Comparison of ENCODE assay signal across 2 cellular contexts in genomic region chr11:77705195-77705876, GRCh38.
TF ChIP-seq lines count a peak whose summit lies in the region.

No MANE protein-coding gene starts in this region.

TF ChIP-seq in IMR-90, 13 proteins besides CTCF, POLR2A, EP300 and RAD21 (continued from another document):
- TF ChIP-seq FOS (IDR thresholded peaks at IDR 0.05; ENCODE audit: low read depth, low read length): peak; percentile 7; the same call in 1 of the 2 replicates
- TF ChIP-seq BHLHE40 (IDR thresholded peaks at IDR 0.05; ENCODE audit: low read depth, low read length): peak; percentile 10; the same call in 1 of the 2 replicates
- no peak for TF ChIP-seq CHD1 (IDR thresholded peaks at IDR 0.05; ENCODE audit: low read depth, low read length)
- no peak for TF ChIP-seq SMC3 (IDR thresholded peaks at IDR 0.05; ENCODE audit: low read depth, low read length)
- TF ChIP-seq CEBPB (IDR thresholded peaks at IDR 0.05; ENCODE audit: low read depth, low read length): no peak
TF ChIP-seq in IMR-90: peak in this region for 3.

TF ChIP-seq in HepG2, 621 proteins besides CTCF, POLR2A, EP300 and RAD21 (continued from another document):
- TF ChIP-seq MIER3 (CRISPR knock-in tag; IDR thresholded peaks at IDR 0.05; ENCODE audit: borderline replicate concordance) (no peak), POGZ (CRISPR knock-in tag; IDR thresholded peaks at IDR 0.05) (peak; percentile 80), MAZ (IDR thresholded peaks at IDR 0.05; ENCODE audit: borderline replicate concordance, low read depth, low read length) (no peak), MAZ (CRISPR knock-in tag; IDR thresholded peaks at IDR 0.05; ENCODE audit: low read depth) (no peak), TFE3 (CRISPR knock-in tag; IDR thresholded peaks at IDR 0.05) (peak; percentile 22; the same call in 1 of the 2 replicates), SMAD9 (CRISPR knock-in tag; IDR thresholded peaks at IDR 0.05) (no peak), CREB1 (IDR thresholded peaks at IDR 0.05) (peak; percentile 44; the same call in 1 of the 2 replicates), CREB1 (CRISPR knock-in tag; IDR thresholded peaks at IDR 0.05) (peak; percentile 30; the same call in 1 of the 2 replicates), RXRB (CRISPR knock-in tag; IDR thresholded peaks at IDR 0.05; ENCODE audit: borderline replicate concordance) (peak; percentile 30; the same call in 1 of the 2 replicates), RARA (CRISPR knock-in tag; IDR thresholded peaks at IDR 0.05) (peak; percentile 34), ETV5 (CRISPR knock-in tag; IDR thresholded peaks at IDR 0.05; ENCODE audit: borderline replicate concordance) (peak; percentile 56; the same call in 1 of the 2 replicates), RAD51 (IDR thresholded peaks at IDR 0.05; ENCODE audit: borderline replicate concordance) (peak; percentile 62; the same call in 1 of the 2 replicates), FOSL2 (CRISPR knock-in tag; IDR thresholded peaks at IDR 0.05) (peak; percentile 88), ZNF644 (CRISPR knock-in tag; IDR thresholded peaks at IDR 0.05; ENCODE audit: low read depth) (peak; percentile 48; the same call in 1 of the 2 replicates), TFAP4 (IDR thresholded peaks at IDR 0.05; ENCODE audit: borderline replicate concordance, low read depth) (peak; percentile 64; the same call in 1 of the 2 replicates), TEAD3 (CRISPR knock-in tag; optimal IDR thresholded peaks at IDR 0.05; ENCODE audit: borderline replicate concordance) (peak; percentile 14), LCORL (IDR thresholded peaks at IDR 0.05) (peak; percentile 32; the same call in 1 of the 2 replicates), LCORL (CRISPR knock-in tag; IDR thresholded peaks at IDR 0.05) (no peak), NFYC (CRISPR knock-in tag; IDR thresholded peaks at IDR 0.05) (peak; percentile 74), ELF3 (CRISPR knock-in tag; IDR thresholded peaks at IDR 0.05) (peak; percentile 72), LRRFIP1 (CRISPR knock-in tag; conservative IDR thresholded peaks at IDR 0.05) (no peak), HOMEZ (CRISPR knock-in tag; IDR thresholded peaks at IDR 0.05; ENCODE audit: low read depth) (peak; percentile 99), SSRP1 (CRISPR knock-in tag; IDR thresholded peaks at IDR 0.05) (no peak), FOXA3 (CRISPR knock-in tag; IDR thresholded peaks at IDR 0.05) (0 out of 2 replicates have a peak, but pooled peaks have one; percentile 15), PPARG (CRISPR knock-in tag; conservative IDR thresholded peaks at IDR 0.05) (peak; percentile 54), USF2 (IDR thresholded peaks at IDR 0.05; ENCODE audit: low read depth, low read length) (peak; percentile 80), USF2 (CRISPR knock-in tag; IDR thresholded peaks at IDR 0.05; ENCODE audit: borderline replicate concordance) (peak; percentile 74; the same call in 1 of the 2 replicates), TIGD3 (CRISPR knock-in tag; IDR thresholded peaks at IDR 0.05; ENCODE audit: borderline replicate concordance) (no peak), SAP130 (CRISPR knock-in tag; IDR thresholded peaks at IDR 0.05; ENCODE audit: low read depth) (peak; percentile 38; the same call in 1 of the 2 replicates), NFYB (CRISPR knock-in tag; IDR thresholded peaks at IDR 0.05) (peak; percentile 79)
